ENCODE assay signal across 2 cellular contexts in the genomic region with DNA sequence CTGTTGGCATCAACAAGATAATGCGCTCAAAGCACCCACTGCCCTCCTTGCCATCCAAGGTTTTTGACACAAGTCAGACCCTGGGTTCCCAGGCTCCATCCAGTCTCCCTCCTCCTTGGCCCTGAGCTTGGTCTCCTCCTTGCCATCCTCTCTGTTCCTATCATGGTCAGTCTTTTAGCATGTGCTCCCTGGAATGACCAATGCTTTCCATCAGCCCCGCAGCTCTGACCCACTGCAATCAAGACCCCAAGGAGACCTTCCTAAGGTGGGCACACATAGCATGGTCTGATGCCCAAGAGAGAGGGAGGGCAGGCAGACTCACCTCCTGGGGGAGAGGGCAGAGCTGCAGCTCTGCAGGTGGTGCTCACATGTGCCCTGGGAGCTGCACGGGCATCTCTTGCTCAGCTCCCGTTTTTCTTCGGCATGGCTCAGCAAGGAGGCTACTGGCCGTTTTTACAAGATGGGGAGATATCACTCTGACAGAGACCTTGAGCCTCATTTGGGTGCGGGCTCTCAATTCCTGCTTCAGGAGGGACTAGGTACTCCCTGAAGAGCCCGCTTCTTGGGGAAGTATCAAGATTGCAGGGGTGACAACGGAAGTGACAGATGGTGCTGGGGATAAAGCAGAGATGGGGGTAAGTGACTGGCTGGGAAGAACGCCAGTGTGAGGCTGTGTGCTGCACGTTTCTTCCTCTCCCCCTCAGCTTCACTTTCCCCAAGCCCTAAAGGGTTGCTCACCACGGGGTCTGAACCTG.
TF ChIP-seq lines count a peak whose summit lies in the region.

No MANE protein-coding gene starts in this region.

TF ChIP-seq in IMR-90, 13 proteins besides CTCF, POLR2A, EP300 and RAD21:
- TF ChIP-seq USF2 (IDR thresholded peaks at IDR 0.05; ENCODE audit: low read depth, low read length) (no peak), FOS (IDR thresholded peaks at IDR 0.05; ENCODE audit: low read depth, low read length) (no peak), BHLHE40 (IDR thresholded peaks at IDR 0.05; ENCODE audit: low read depth, low read length) (no peak), RCOR1 (IDR thresholded peaks at IDR 0.05; ENCODE audit: insufficient replicate concordance, low read length) (no peak), MAZ (IDR thresholded peaks at IDR 0.05; ENCODE audit: borderline replicate concordance, low read depth, low read length) (no peak), CHD1 (IDR thresholded peaks at IDR 0.05; ENCODE audit: low read depth, low read length) (no peak), ELK1 (IDR thresholded peaks at IDR 0.05; ENCODE audit: borderline replicate concordance, low read depth, low read length) (no peak), CEBPB (IDR thresholded peaks at IDR 0.05; ENCODE audit: low read depth, low read length) (no peak), RFX5 (IDR thresholded peaks at IDR 0.05; ENCODE audit: low read depth, low read length) (no peak), MAFK (IDR thresholded peaks at IDR 0.05; ENCODE audit: low read depth, low read length) (no peak), SMC3 (IDR thresholded peaks at IDR 0.05; ENCODE audit: low read depth, low read length) (no peak), MXI1 (IDR thresholded peaks at IDR 0.05; ENCODE audit: borderline replicate concordance, low read depth, low read length) (no peak), NFE2L2 (IDR thresholded peaks at IDR 0.05; ENCODE audit: low read depth, low read length) (no peak)

TF ChIP-seq in WTC11, 78 proteins besides CTCF, POLR2A, EP300 and RAD21:
- TF ChIP-seq ZNF138 (CRISPR knock-in tag; conservative IDR thresholded peaks at IDR 0.05) (no peak), ZNF416 (CRISPR knock-in tag; IDR thresholded peaks at IDR 0.05) (no peak), USF1 (CRISPR knock-in tag; IDR thresholded peaks at IDR 0.05) (no peak), SP1 (CRISPR knock-in tag; conservative IDR thresholded peaks at IDR 0.05) (no peak), ZBTB21 (CRISPR knock-in tag; IDR thresholded peaks at IDR 0.05; ENCODE audit: borderline replicate concordance) (no peak), PRDM15 (CRISPR knock-in tag; IDR thresholded peaks at IDR 0.05) (no peak), JAZF1 (CRISPR knock-in tag; IDR thresholded peaks at IDR 0.05) (no peak), TEAD1 (CRISPR knock-in tag; IDR thresholded peaks at IDR 0.05) (no peak), PRRX2 (CRISPR knock-in tag; IDR thresholded peaks at IDR 0.05) (no peak), NFYB (CRISPR knock-in tag; conservative IDR thresholded peaks at IDR 0.05; ENCODE audit: low read depth) (no peak), E2F4 (CRISPR knock-in tag; IDR thresholded peaks at IDR 0.05; ENCODE audit: borderline replicate concordance, low read depth) (no peak), PREB (CRISPR knock-in tag; IDR thresholded peaks at IDR 0.05; ENCODE audit: borderline replicate concordance) (no peak), MXD4 (CRISPR knock-in tag; IDR thresholded peaks at IDR 0.05; ENCODE audit: borderline replicate concordance) (no peak), GRHL2 (CRISPR knock-in tag; IDR thresholded peaks at IDR 0.05; ENCODE audit: insufficient replicate concordance, severe bottlenecking) (no peak)
- TF ChIP-seq, protein P1, sequence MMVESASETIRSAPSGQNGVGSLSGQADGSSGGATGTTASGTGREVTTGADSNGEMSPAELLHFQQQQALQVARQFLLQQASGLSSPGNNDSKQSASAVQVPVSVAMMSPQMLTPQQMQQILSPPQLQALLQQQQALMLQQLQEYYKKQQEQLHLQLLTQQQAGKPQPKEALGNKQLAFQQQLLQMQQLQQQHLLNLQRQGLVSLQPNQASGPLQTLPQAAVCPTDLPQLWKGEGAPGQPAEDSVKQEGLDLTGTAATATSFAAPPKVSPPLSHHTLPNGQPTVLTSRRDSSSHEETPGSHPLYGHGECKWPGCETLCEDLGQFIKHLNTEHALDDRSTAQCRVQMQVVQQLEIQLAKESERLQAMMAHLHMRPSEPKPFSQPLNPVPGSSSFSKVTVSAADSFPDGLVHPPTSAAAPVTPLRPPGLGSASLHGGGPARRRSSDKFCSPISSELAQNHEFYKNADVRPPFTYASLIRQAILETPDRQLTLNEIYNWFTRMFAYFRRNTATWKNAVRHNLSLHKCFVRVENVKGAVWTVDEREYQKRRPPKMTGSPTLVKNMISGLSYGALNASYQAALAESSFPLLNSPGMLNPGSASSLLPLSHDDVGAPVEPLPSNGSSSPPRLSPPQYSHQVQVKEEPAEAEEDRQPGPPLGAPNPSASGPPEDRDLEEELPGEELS (CRISPR knock-in tag; IDR thresholded peaks at IDR 0.05), result no peak
- TF ChIP-seq, protein P2, sequence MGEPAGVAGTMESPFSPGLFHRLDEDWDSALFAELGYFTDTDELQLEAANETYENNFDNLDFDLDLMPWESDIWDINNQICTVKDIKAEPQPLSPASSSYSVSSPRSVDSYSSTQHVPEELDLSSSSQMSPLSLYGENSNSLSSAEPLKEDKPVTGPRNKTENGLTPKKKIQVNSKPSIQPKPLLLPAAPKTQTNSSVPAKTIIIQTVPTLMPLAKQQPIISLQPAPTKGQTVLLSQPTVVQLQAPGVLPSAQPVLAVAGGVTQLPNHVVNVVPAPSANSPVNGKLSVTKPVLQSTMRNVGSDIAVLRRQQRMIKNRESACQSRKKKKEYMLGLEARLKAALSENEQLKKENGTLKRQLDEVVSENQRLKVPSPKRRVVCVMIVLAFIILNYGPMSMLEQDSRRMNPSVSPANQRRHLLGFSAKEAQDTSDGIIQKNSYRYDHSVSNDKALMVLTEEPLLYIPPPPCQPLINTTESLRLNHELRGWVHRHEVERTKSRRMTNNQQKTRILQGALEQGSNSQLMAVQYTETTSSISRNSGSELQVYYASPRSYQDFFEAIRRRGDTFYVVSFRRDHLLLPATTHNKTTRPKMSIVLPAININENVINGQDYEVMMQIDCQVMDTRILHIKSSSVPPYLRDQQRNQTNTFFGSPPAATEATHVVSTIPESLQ (CRISPR knock-in tag; IDR thresholded peaks at IDR 0.05), result no peak
